Comparison of ENCODE assay signal across 1 cellular context in genomic region chr10:28587970-28588290, GRCh38.
TF ChIP-seq lines count a peak whose summit lies in the region.

No MANE protein-coding gene starts in this region.

TF ChIP-seq in HepG2, 621 proteins besides CTCF, POLR2A, EP300 and RAD21:
- TF ChIP-seq GFI1 (CRISPR knock-in tag; IDR thresholded peaks at IDR 0.05; ENCODE audit: borderline replicate concordance) (no peak), TAF15 (IDR thresholded peaks at IDR 0.05; ENCODE audit: low read depth, low read length, poor library complexity, severe bottlenecking) (no peak), STAG1 (CRISPR knock-in tag; IDR thresholded peaks at IDR 0.05) (0 out of 2 replicates have a peak, but pooled peaks have one; percentile 10)
TF ChIP-seq in HepG2: peak in this region for 1.
